Comparison of ENCODE assay signal across 1 cellular context in the genomic region with DNA sequence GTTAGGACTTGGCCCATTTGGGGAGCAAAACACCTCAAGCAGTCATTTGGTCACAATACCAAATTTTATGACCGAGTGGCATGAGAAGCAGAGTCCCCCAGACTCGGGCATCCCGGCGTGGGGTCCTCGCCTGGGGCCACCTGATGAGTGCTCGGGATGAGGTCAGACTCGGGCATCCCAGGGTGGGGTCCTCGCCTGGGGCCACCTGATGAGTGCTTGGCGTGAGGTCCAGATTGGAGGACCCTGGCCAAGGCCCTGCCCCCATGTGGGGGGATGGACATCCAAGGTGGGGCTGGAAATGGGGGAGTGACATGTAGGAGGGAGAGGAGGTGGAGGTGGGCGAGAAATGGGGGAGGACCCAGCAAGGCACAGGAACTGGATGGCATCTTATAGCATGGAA.
TF ChIP-seq lines count a peak whose summit lies in the region.

No MANE protein-coding gene starts in this region.

TF ChIP-seq in SK-N-SH treated with all-trans-retinoic acid at 6 μM for 48 hours, 23 proteins besides CTCF, POLR2A, EP300 and RAD21 (continued from another document):
- no peak for TF ChIP-seq ARNTL (CRISPR knock-in tag; IDR thresholded peaks at IDR 0.05; ENCODE audit: borderline replicate concordance, low read depth)
- no peak for TF ChIP-seq ISL1 (CRISPR knock-in tag; IDR thresholded peaks at IDR 0.05)
- TF ChIP-seq ZNF70 (CRISPR knock-in tag; IDR thresholded peaks at IDR 0.05) = no peak
- no peak for TF ChIP-seq TCF4 (CRISPR knock-in tag; IDR thresholded peaks at IDR 0.05; ENCODE audit: borderline replicate concordance)
- TF ChIP-seq OSR1 (CRISPR knock-in tag; IDR thresholded peaks at IDR 0.05) = no peak
- TF ChIP-seq ZFP30 (CRISPR knock-in tag; IDR thresholded peaks at IDR 0.05) = no peak
